In the genomic region with DNA sequence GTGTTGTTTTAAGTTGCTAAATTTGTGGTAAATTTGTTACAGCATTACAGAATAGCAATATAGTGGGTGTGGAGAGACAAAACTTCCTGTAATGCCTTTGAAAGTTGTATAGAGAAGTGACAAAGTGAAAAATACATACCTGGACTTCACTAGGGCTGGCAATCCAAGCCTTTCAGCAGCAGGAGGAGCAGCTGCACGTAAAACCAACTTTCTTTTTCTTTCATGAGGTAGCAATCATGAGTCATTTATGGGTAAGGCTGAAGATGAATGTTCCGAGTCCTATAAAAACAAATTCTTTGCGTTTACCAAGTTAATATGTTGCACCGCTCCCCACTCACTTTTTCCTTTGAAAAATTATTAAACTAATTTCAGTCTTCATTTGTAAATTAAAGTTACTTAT, we compare ENCODE assay signal across 1 cellular context.
TF ChIP-seq lines count a peak whose summit lies in the region.

No MANE protein-coding gene starts in this region.

TF ChIP-seq in HepG2, 621 proteins besides CTCF, POLR2A, EP300 and RAD21 (continued from another document):
- TF ChIP-seq, protein P1, sequence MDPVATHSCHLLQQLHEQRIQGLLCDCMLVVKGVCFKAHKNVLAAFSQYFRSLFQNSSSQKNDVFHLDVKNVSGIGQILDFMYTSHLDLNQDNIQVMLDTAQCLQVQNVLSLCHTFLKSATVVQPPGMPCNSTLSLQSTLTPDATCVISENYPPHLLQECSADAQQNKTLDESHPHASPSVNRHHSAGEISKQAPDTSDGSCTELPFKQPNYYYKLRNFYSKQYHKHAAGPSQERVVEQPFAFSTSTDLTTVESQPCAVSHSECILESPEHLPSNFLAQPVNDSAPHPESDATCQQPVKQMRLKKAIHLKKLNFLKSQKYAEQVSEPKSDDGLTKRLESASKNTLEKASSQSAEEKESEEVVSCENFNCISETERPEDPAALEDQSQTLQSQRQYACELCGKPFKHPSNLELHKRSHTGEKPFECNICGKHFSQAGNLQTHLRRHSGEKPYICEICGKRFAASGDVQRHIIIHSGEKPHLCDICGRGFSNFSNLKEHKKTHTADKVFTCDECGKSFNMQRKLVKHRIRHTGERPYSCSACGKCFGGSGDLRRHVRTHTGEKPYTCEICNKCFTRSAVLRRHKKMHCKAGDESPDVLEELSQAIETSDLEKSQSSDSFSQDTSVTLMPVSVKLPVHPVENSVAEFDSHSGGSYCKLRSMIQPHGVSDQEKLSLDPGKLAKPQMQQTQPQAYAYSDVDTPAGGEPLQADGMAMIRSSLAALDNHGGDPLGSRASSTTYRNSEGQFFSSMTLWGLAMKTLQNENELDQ (CRISPR knock-in tag; IDR thresholded peaks at IDR 0.05; ENCODE audit: borderline replicate concordance): no peak
- TF ChIP-seq, protein P2, sequence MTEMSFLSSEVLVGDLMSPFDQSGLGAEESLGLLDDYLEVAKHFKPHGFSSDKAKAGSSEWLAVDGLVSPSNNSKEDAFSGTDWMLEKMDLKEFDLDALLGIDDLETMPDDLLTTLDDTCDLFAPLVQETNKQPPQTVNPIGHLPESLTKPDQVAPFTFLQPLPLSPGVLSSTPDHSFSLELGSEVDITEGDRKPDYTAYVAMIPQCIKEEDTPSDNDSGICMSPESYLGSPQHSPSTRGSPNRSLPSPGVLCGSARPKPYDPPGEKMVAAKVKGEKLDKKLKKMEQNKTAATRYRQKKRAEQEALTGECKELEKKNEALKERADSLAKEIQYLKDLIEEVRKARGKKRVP (CRISPR knock-in tag; IDR thresholded peaks at IDR 0.05): no peak
- no peak for TF ChIP-seq TRAFD1 (CRISPR knock-in tag; IDR thresholded peaks at IDR 0.05; ENCODE audit: borderline replicate concordance)
- no peak for TF ChIP-seq NFKBIZ (CRISPR knock-in tag; IDR thresholded peaks at IDR 0.05)
- no peak for TF ChIP-seq ZNF431 (CRISPR knock-in tag; IDR thresholded peaks at IDR 0.05; ENCODE audit: borderline replicate concordance, low read depth)
- no peak for TF ChIP-seq CAMTA2 (CRISPR knock-in tag; IDR thresholded peaks at IDR 0.05; ENCODE audit: borderline replicate concordance)
- TF ChIP-seq HNRNPH1 (optimal IDR thresholded peaks at IDR 0.05; ENCODE audit: low read depth, low read length): no peak
- TF ChIP-seq, protein P3, sequence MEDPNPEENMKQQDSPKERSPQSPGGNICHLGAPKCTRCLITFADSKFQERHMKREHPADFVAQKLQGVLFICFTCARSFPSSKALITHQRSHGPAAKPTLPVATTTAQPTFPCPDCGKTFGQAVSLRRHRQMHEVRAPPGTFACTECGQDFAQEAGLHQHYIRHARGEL (CRISPR knock-in tag; IDR thresholded peaks at IDR 0.05): no peak
- TF ChIP-seq ARNT (IDR thresholded peaks at IDR 0.05): no peak
- no peak for TF ChIP-seq ZNF746 (CRISPR knock-in tag; IDR thresholded peaks at IDR 0.05)
- TF ChIP-seq SIX4 (CRISPR knock-in tag; IDR thresholded peaks at IDR 0.05): no peak
- TF ChIP-seq NR2C2 (CRISPR knock-in tag; IDR thresholded peaks at IDR 0.05; ENCODE audit: borderline replicate concordance): no peak
- TF ChIP-seq ZFP36L1 (CRISPR knock-in tag; IDR thresholded peaks at IDR 0.05): no peak
TF ChIP-seq in HepG2: peak in this region for 0.
